15 cellular contexts compared by ENCODE assay signal in genomic region chr9:26669641-26670040, GRCh38.
DNase-seq lines count a peak whose midpoint lies in the region; ATAC-seq, FAIRE-seq and TF ChIP-seq lines count a peak whose summit lies in the region.
"Had no signal": no experiment of that assay in that cellular context is flagged by ENCODE, and none has a peak within 500 bp of the region (broad histone marks: within the 10 kb centered on the region; RNA-seq: fewer than 3 reads in every experiment).

No MANE protein-coding gene starts in this region.

- no peak for FAIRE-seq in RCC 7860 (lab: Jason Lieb, UNC)
- FAIRE-seq: colon had no signal

- TF ChIP-seq CTCF in nephron (IDR thresholded peaks at IDR 0.05; ENCODE audit: unreplicated experiment in 3 of 3) (no peak), lower leg skin (IDR thresholded peaks at IDR 0.05) (no peak)

- DNase-seq in RCC 7860 (ENCODE audit: low spot score) (peak; percentile 9), lower leg skin (ENCODE audit: low spot score in 2 of 2) (no peak)
- no peak for DNase-seq in activated CD4-positive, alpha-beta T cell treated with anti-CD3 and anti-CD28 coated beads, Interleukin-2, amount 50 U/mL, for 4 hours
- DNase-seq: DMS 273 treated with DMSO at 0.1 percent for 48 hours, heart right ventricle, NCI-H2029 treated with DMSO at 0.1 percent for 48 hours, NCI-H82, SHP77 had no signal

- H3K4me3 ChIP-seq in lower leg skin (ENCODE audit: low read depth, poor library complexity, severe bottlenecking): no peak overlapping the region
- H3K4me3 ChIP-seq: heart right ventricle had no signal

- 64 to 67% methylated on average over 3 of the region's 3 CpGs for WGBS in lower leg skin, 2 donors

- TF ChIP-seq POLR2A in lower leg skin (IDR thresholded peaks at IDR 0.05): no peak

- peaks cover 26% of the 10 kb centered on the region for H3K4me1 Mint-ChIP-seq in nephron

- intact Hi-C loops in lower leg skin (cut with DNase I; ENCODE audit: low total_unique reads): loop anchor here (1.0 kb wide), 1 partner anchor 21 kb away; no protein-coding TSS in a partner anchor

- no peaks in the 10 kb centered on the region for H3K36me3 Mint-ChIP-seq in nephron (ENCODE audit: low read depth)

- H3K27me3 Mint-ChIP-seq in nephron (ENCODE audit: low read depth): no peaks in the 10 kb centered on the region

- peak overlapping the region; percentile 10 to 91 (median 71) for H3K27ac Mint-ChIP-seq in nephron
- H3K27ac Mint-ChIP-seq: activated T-helper 2 cell treated with anti-CD3 and anti-CD28 coated beads, Interferon-gamma antibody, Interleukin-2, Interleukin-4, amounts not matched to agents 10 μg/mL and 5 μg/mL and 100 μg/mL, durations not matched to agents 14 hours and 24 hours and 36 hours had no signal

- ATAC-seq in GM18867 (IDR thresholded peaks at IDR 0.05; ENCODE audit: unreplicated experiment): peak; percentile 84
- peak; percentile 81 for ATAC-seq in HG02885 (IDR thresholded peaks at IDR 0.05; ENCODE audit: poor library complexity, unreplicated experiment)
- no peak for ATAC-seq in HG03521 (IDR thresholded peaks at IDR 0.05; ENCODE audit: unreplicated experiment)
- no peak for ATAC-seq in GM19023 (IDR thresholded peaks at IDR 0.05; ENCODE audit: unreplicated experiment)
- ATAC-seq: heart right ventricle had no signal

- H3K4me3 Mint-ChIP-seq in nephron: no peak overlapping the region

- no peaks in the 10 kb centered on the region for H3K9me3 Mint-ChIP-seq in nephron
- H3K9me3 Mint-ChIP-seq: activated T-helper 2 cell treated with anti-CD3 and anti-CD28 coated beads, Interferon-gamma antibody, Interleukin-2, Interleukin-4, amounts not matched to agents 10 μg/mL and 5 μg/mL and 100 μg/mL, durations not matched to agents 14 hours and 24 hours and 36 hours had no signal

Comparison
In these comparisons a context has a peak if more than half of its experiments do, and no peak if none do; other contexts are left out.
1. ATAC-seq: peak in GM18867 (single experiment) and HG02885 (single experiment); none in HG03521 (single experiment) and GM19023 (single experiment).